ENCODE assay signal across 8 cellular contexts in genomic region chr19:20039203-20039723, GRCh38. TPM values are rescaled to one million over a fixed set of nuclear protein-coding genes. Genes with fewer than 3 reads are reported as not detected.
DNase-seq lines count a peak whose midpoint lies in the region; ATAC-seq, FAIRE-seq and TF ChIP-seq lines count a peak whose summit lies in the region.

Gene ZNF682, minus strand, starts transcription at chr19:20039505. Its CDS starts 160 bp downstream, at chr19:20039345.

- peak; percentile 99 for ATAC-seq in HG02852 (IDR thresholded peaks at IDR 0.05; ENCODE audit: unreplicated experiment)

- dilution Hi-C loops in keratinocyte (cut with MboI; ENCODE audit: extremely low pct_ligation_motif_present, low sequenced_read_pairs) = no loop called here

- H3K4me2 ChIP-seq in keratinocyte (ENCODE audit: control insufficient read depth, extremely low read depth, insufficient read depth, low read depth, low read length) = peak within 1 kb of the TSS; percentile 95

- H2AFZ ChIP-seq in keratinocyte (ENCODE audit: control insufficient read depth, low read length) = peak within 1 kb of the TSS; percentile 100

- H3K4me3 Mint-ChIP-seq in chondrocyte (ENCODE audit: unreplicated experiment) = peak within 1 kb of the TSS; percentile 92

- FAIRE-seq in keratinocyte (lab: Jason Lieb, UNC) = peak; percentile 73

- H3K9me1 ChIP-seq in keratinocyte (ENCODE audit: control insufficient read depth, extremely low read depth, insufficient read depth, low read length) = no peaks in the 10 kb centered on the region

- H3K27me3 Mint-ChIP-seq in chondrocyte (ENCODE audit: low read depth) = peaks cover 3% of the 10 kb centered on the region

- H4K20me1 ChIP-seq in keratinocyte (ENCODE audit: control insufficient read depth, extremely low read depth, insufficient read depth, low read length) = no peaks in the 10 kb centered on the region

- peaks cover 2% of the 10 kb centered on the region for H3K79me2 ChIP-seq in keratinocyte (ENCODE audit: control insufficient read depth, insufficient read depth, low read length)

- H3K27ac Mint-ChIP-seq in chondrocyte (ENCODE audit: unreplicated experiment) = peak within 1 kb of the TSS; percentile 99

- no peaks in the 10 kb centered on the region for H3K27me3 ChIP-seq in keratinocyte (ENCODE audit: control insufficient read depth, extremely low read depth, insufficient read depth, low read length)

- no peaks in the 10 kb centered on the region for H3K9me3 Mint-ChIP-seq in chondrocyte (ENCODE audit: low read depth)

- DNase-seq in GM13977 (ENCODE audit: low spot score) (peak; percentile 93), NCI-H2081 (lab: John Stamatoyannopoulos, UW) (peak; percentile 95 to 96), chondrocyte (ENCODE audit: low spot score) (peak; percentile 98), keratinocyte (ENCODE audit: low read depth, low spot score) (peak; percentile 81), ACHN (no peak)
- peak; percentile 93 for DNase-seq in activated CD4-positive, CD25-positive, alpha-beta regulatory T cell treated with anti-CD3 and anti-CD28 coated beads, Interleukin-2, amount 50 U/mL, for 72 hours
- DNase-seq in stimulated activated CD4-positive, alpha-beta T cell treated with anti-CD3 and anti-CD28 coated beads, Interleukin-12 subunit alpha, Interleukin-12 subunit beta, amount 100 ng/mL, for 4 hours = peak; percentile 91

- H3K4me1 Mint-ChIP-seq in chondrocyte (ENCODE audit: low read depth) = peaks cover 21% of the 10 kb centered on the region

- H3K4me3 ChIP-seq in keratinocyte (ENCODE audit: control insufficient read depth in 2 of 3, extremely low read depth in 1 of 3, insufficient read depth in 2 of 3, low read depth in 1 of 3, low read length in 3 of 3) = peak within 1 kb of the TSS; percentile 92 to 95 (median 95)

- no peaks in the 10 kb centered on the region for H3K9me3 ChIP-seq in keratinocyte (ENCODE audit: control insufficient read depth, low read depth, low read length)

- TF ChIP-seq CTCF in GM13977 (IDR thresholded peaks at IDR 0.05; ENCODE audit: extremely low read depth, insufficient read depth, missing control alignments) (no peak), chondrocyte (IDR thresholded peaks at IDR 0.05) (no peak), keratinocyte (optimal IDR thresholded peaks at IDR 0.05 in 1 of 3, IDR thresholded peaks at IDR 0.05 in 1 of 3, conservative IDR thresholded peaks at IDR 0.05 in 1 of 3; ENCODE audit: extremely low read depth in 1 of 3, insufficient read depth in 2 of 3, low read length in 3 of 3) (no peak)

- peak within 1 kb of the TSS; percentile 84 for H3K9ac ChIP-seq in keratinocyte (ENCODE audit: control insufficient read depth, extremely low read depth, insufficient read depth, low read length)

- in situ Hi-C loops in GM13977 (cut with MboI; ENCODE audit: low pct_unique_long_range_greater_than_20kb, low sequenced_read_pairs, unreplicated experiment) = no loop called here
- in situ Hi-C loops in ACHN (cut with HindIII; ENCODE audit: low pct_ligation_motif_present, low pct_unique_long_range_greater_than_20kb, low sequenced_read_pairs) = no loop called here

- peaks cover 4% of the 10 kb centered on the region for H3K4me1 ChIP-seq in keratinocyte (ENCODE audit: control insufficient read depth, extremely low read depth, insufficient read depth, low read length)

- no peaks in the 10 kb centered on the region for H3K36me3 ChIP-seq in keratinocyte (ENCODE audit: control insufficient read depth in 2 of 2, extremely low read depth in 1 of 2, insufficient read depth in 2 of 2, low read length in 2 of 2)

- peak within 1 kb of the TSS; percentile 77 for H3K27ac ChIP-seq in keratinocyte (ENCODE audit: control insufficient read depth, insufficient read depth, low read length)

- H3K36me3 Mint-ChIP-seq in chondrocyte (ENCODE audit: low read depth) = peaks cover 2% of the 10 kb centered on the region

RNA-seq across cellular contexts. Expression of gene ZNF682, which starts in this region (rescaled TPM):
- 4.5 to 5.4 TPM (median 4.9 TPM) in 3 replicates for total RNA-seq in chondrocyte
- polyA plus RNA-seq in keratinocyte = 2.0 to 6.1 TPM (median 6.0 TPM) in 3 replicates
- polyA plus RNA-seq in keratinocyte (2011; ENCODE audit: low read depth) = 3.2 TPM
- 1.9 and 3.7 TPM in 2 replicates for polyA plus RNA-seq in keratinocyte (2011; cell fraction: cytosol; rRNA removed)
- polyA plus RNA-seq in keratinocyte (2011; cell fraction: nucleus; rRNA removed) = 13.3 and 15.8 TPM in 2 replicates
- polyA plus RNA-seq in keratinocyte (2012; ENCODE audit: low replicate concordance) = 1.4 and 3.5 TPM in 2 replicates
- 0.46 to 5.9 TPM (median 5.2 TPM) in 3 replicates for polyA minus RNA-seq in keratinocyte
- polyA minus RNA-seq in keratinocyte (2011; cell fraction: cytosol; rRNA and poly(A)+ RNA removed) = not detected
- 1.4 and 10.9 TPM in 2 replicates for polyA minus RNA-seq in keratinocyte (2011; cell fraction: nucleus; rRNA and poly(A)+ RNA removed)
